Comparison of ENCODE assay signal across 2 cellular contexts in the genomic region with DNA sequence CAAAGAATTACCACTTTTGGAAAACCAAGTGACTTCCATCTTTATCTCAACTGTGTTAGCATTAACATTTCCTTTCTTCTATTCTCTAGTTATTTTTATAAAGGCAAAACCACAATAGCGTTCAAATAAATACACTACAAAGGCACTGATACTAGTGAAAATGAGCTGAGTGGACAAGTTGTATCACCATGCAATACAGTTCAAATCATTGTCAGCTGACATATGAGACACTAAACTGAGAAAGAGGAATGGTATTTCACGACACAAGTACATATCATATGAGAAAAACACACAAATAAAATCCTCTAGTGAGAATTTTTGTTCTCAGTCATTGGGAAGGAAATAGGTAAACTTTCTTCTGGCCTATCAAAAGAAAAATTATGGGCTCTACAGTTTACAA.
TF ChIP-seq lines count a peak whose summit lies in the region.

No MANE protein-coding gene starts in this region.

TF ChIP-seq in A549, 52 proteins besides CTCF, POLR2A, EP300 and RAD21:
- TF ChIP-seq MAFK (IDR thresholded peaks at IDR 0.05; ENCODE audit: partially characterized antibody) (peak; percentile 61), CBX2 (IDR thresholded peaks at IDR 0.05; ENCODE audit: borderline replicate concordance, low read depth) (no peak)

TF ChIP-seq in IMR-90, 13 proteins besides CTCF, POLR2A, EP300 and RAD21:
- no peak for TF ChIP-seq FOS (IDR thresholded peaks at IDR 0.05; ENCODE audit: low read depth, low read length)
- TF ChIP-seq RCOR1 (IDR thresholded peaks at IDR 0.05; ENCODE audit: insufficient replicate concordance, low read length) = no peak
- TF ChIP-seq MAFK (IDR thresholded peaks at IDR 0.05; ENCODE audit: low read depth, low read length) = peak; percentile 91
- no peak for TF ChIP-seq RFX5 (IDR thresholded peaks at IDR 0.05; ENCODE audit: low read depth, low read length)
- TF ChIP-seq CHD1 (IDR thresholded peaks at IDR 0.05; ENCODE audit: low read depth, low read length) = no peak
- no peak for TF ChIP-seq SMC3 (IDR thresholded peaks at IDR 0.05; ENCODE audit: low read depth, low read length)
- TF ChIP-seq MXI1 (IDR thresholded peaks at IDR 0.05; ENCODE audit: borderline replicate concordance, low read depth, low read length) = no peak
- TF ChIP-seq, protein P1, sequence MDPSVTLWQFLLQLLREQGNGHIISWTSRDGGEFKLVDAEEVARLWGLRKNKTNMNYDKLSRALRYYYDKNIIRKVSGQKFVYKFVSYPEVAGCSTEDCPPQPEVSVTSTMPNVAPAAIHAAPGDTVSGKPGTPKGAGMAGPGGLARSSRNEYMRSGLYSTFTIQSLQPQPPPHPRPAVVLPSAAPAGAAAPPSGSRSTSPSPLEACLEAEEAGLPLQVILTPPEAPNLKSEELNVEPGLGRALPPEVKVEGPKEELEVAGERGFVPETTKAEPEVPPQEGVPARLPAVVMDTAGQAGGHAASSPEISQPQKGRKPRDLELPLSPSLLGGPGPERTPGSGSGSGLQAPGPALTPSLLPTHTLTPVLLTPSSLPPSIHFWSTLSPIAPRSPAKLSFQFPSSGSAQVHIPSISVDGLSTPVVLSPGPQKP (IDR thresholded peaks at IDR 0.05; ENCODE audit: borderline replicate concordance, low read depth, low read length) = no peak
- no peak for TF ChIP-seq MAZ (IDR thresholded peaks at IDR 0.05; ENCODE audit: borderline replicate concordance, low read depth, low read length)
- no peak for TF ChIP-seq NFE2L2 (IDR thresholded peaks at IDR 0.05; ENCODE audit: low read depth, low read length)
- TF ChIP-seq BHLHE40 (IDR thresholded peaks at IDR 0.05; ENCODE audit: low read depth, low read length) = no peak
- TF ChIP-seq, protein P2, sequence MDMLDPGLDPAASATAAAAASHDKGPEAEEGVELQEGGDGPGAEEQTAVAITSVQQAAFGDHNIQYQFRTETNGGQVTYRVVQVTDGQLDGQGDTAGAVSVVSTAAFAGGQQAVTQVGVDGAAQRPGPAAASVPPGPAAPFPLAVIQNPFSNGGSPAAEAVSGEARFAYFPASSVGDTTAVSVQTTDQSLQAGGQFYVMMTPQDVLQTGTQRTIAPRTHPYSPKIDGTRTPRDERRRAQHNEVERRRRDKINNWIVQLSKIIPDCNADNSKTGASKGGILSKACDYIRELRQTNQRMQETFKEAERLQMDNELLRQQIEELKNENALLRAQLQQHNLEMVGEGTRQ (IDR thresholded peaks at IDR 0.05; ENCODE audit: low read depth, low read length) = peak; percentile 33; the same call in 1 of the 2 replicates
- TF ChIP-seq CEBPB (IDR thresholded peaks at IDR 0.05; ENCODE audit: low read depth, low read length) = peak; percentile 36; the same call in 1 of the 2 replicates
TF ChIP-seq in IMR-90: peak in this region for 3.
